Comparison of ENCODE assay signal across 8 cellular contexts in the genomic region with DNA sequence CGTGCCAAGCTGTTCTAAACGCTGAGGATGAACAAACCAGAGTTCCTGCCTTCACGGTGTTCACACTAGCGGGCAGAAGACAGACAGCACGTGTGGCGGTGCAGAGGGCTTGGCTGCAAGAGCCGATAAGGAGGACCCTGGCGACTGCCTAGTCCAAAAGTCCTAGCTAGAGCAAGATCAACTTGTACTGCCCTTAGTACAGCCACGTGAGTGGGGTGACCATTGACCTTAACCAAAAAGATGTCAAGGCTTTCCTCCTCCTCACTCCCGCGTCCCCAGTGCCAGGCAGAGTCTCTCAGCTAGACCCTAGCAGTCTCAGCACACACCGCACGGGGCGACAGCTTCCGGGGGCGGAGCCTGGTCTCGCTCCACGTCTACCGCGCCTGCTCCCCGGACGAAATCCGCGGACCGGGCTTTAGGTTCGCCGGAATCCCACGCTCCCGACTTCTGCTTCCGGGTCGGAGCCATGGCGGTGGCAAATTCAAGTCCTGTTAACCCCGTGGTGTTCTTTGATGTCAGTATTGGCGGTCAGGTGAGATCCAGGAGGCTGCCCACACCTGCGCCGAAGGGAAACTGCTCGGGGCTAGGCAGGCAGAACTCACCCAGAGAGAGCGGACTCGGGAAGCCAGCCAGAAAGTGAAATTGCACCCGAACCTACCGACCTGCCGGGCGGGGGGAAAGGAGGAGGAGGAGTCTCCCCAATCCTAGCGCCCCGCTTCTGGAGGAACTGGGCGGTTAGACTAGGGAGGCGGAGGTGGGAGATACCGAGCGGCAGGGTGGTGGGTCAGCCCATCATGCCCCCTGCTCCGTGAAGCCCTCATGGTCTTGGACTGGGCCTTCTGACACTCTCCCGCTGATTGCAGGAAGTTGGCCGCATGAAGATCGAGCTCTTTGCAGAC. TPM values are rescaled to one million over a fixed set of nuclear protein-coding genes. Genes with fewer than 3 reads are reported as not detected.
A peak's percentile ranks its signal among the peaks of the same experiment; 100 is the strongest.
DNase-seq lines count a peak whose midpoint lies in the region; ATAC-seq and TF ChIP-seq lines count a peak whose summit lies in the region.

A gene (plus strand): TSS at position 443 of the 899 bp plus-strand sequence. CDS start 24 bp downstream, at position 467.

- H3K36me3 Mint-ChIP-seq in T-helper 17 cell (ENCODE audit: low read depth), result peaks cover 2% of the 10 kb centered on the region
- peaks cover 6% of the 10 kb centered on the region for H3K36me3 Mint-ChIP-seq in progenitor cell of endocrine pancreas (ENCODE audit: insufficient read depth)

- in situ Hi-C loops in GM13977 (cut with MboI; ENCODE audit: low pct_unique_long_range_greater_than_20kb, low sequenced_read_pairs, unreplicated experiment), result no loop called here

- peak; percentile 89 for DNase-seq in GM13977 (ENCODE audit: low spot score)
- DNase-seq in NCI-H1694 treated with DMSO at 0.1 percent for 48 hours (lab: John Stamatoyannopoulos, UW), result peak; percentile 91
- DNase-seq in T-helper 17 cell, result peak; percentile 87 to 89 (median 89)
- DNase-seq in amygdala (lab: John Stamatoyannopoulos, UW), result peak; percentile 53 to 97 (median 90)
- DNase-seq in left ventricle myocardium inferior, result peak; percentile 94
- DNase-seq in progenitor cell of endocrine pancreas (ENCODE audit: low spot score, unreplicated experiment), result peak; percentile 86
- peak; percentile 95 for DNase-seq in ureter (ENCODE audit: low spot score)

- no peaks in the 10 kb centered on the region for H3K27me3 ChIP-seq in left ventricle myocardium inferior (ENCODE audit: low read depth)

- peaks cover 25% of the 10 kb centered on the region for H3K4me1 ChIP-seq in left ventricle myocardium inferior

- H3K27me3 Mint-ChIP-seq in T-helper 17 cell (no peaks in the 10 kb centered on the region), progenitor cell of endocrine pancreas (no peaks in the 10 kb centered on the region)

- peak within 1 kb of the TSS; percentile 89 for H3K27ac ChIP-seq in left ventricle myocardium inferior (replicated peaks)

- H3K9me3 ChIP-seq in T-helper 17 cell (ENCODE audit: control insufficient read depth, low read length, poor library complexity, severe bottlenecking) (no peaks in the 10 kb centered on the region), left ventricle myocardium inferior (replicated peaks) (no peaks in the 10 kb centered on the region)

- no peaks in the 10 kb centered on the region for H3K9me3 Mint-ChIP-seq in progenitor cell of endocrine pancreas (ENCODE audit: low read depth)

- TF ChIP-seq CTCF in GM13977 (IDR thresholded peaks at IDR 0.05; ENCODE audit: extremely low read depth, insufficient read depth, missing control alignments) (peak; percentile 10), left ventricle myocardium inferior (IDR thresholded peaks at IDR 0.05; ENCODE audit: borderline replicate concordance) (peak; percentile 62), progenitor cell of endocrine pancreas (IDR thresholded peaks at IDR 0.05; ENCODE audit: unreplicated experiment) (peak; percentile 30)

- H3K4me3 ChIP-seq in left ventricle myocardium inferior, result peak within 1 kb of the TSS; percentile 81

- H3K4me3 Mint-ChIP-seq in T-helper 17 cell (peak within 1 kb of the TSS; percentile 98), progenitor cell of endocrine pancreas (ENCODE audit: low read depth) (peak within 1 kb of the TSS; percentile 99)

- ATAC-seq in HG02884 (IDR thresholded peaks at IDR 0.05; ENCODE audit: unreplicated experiment) (peak; percentile 95), T-helper 17 cell (peak; percentile 99)

- intact Hi-C loops in left ventricle myocardium inferior (cut with micrococcal nuclease), result no loop called here

- H3K4me1 Mint-ChIP-seq in T-helper 17 cell, result peaks cover 23% of the 10 kb centered on the region
- peaks cover 12% of the 10 kb centered on the region for H3K4me1 Mint-ChIP-seq in progenitor cell of endocrine pancreas (ENCODE audit: low read depth)

- H3K36me3 ChIP-seq in left ventricle myocardium inferior, result peaks cover 29% of the 10 kb centered on the region

- H3K27ac Mint-ChIP-seq in T-helper 17 cell (peak within 1 kb of the TSS; percentile 88), progenitor cell of endocrine pancreas (peak within 1 kb of the TSS; percentile 85)

RNA-seq across cellular contexts. Expression of the gene that starts here (rescaled TPM):
- total RNA-seq in T-helper 17 cell, result 10 to 100 TPM; 31.1 to 39.2 TPM
- 21.0 TPM for total RNA-seq in left ventricle myocardium inferior
- total RNA-seq in progenitor cell of endocrine pancreas, result 53.4 and 55.7 TPM in 2 replicates
- total RNA-seq in ureter, result 27.8 TPM

Comparison
In these comparisons a context has a peak if more than half of its experiments do, and no peak if none do; other contexts are left out.
1. Peak in every context shown above with its lines: DNase-seq, ATAC-seq, H3K4me3 ChIP-seq and H3K27ac ChIP-seq.
2. CTCF ChIP-seq: peak in every context shown above with its lines; median percentile 62 in left ventricle myocardium inferior; 30 in progenitor cell of endocrine pancreas; 10 in GM13977.